In genomic region chr11:96155627-96156378, GRCh38 we compare ENCODE assay signal across 8 cellular contexts.
A peak's percentile ranks its signal among the peaks of the same experiment; 100 is the strongest.
DNase-seq lines count a peak whose midpoint lies in the region; ATAC-seq, FAIRE-seq and TF ChIP-seq lines count a peak whose summit lies in the region.

No MANE protein-coding gene starts in this region.

- H3K4me1 ChIP-seq in kidney (ENCODE audit: control insufficient read depth in 1 of 2, insufficient read depth in 1 of 2, low read depth in 1 of 2, low read length in 2 of 2) = peaks cover 27 to 30% of the 10 kb centered on the region in 2 donors

- no peaks in the 10 kb centered on the region for H3K9me3 ChIP-seq in kidney (ENCODE audit: control insufficient read depth in 1 of 2, low read length in 2 of 2)

- intact Hi-C loops in kidney (cut with DNase I) = no loop called here

- peak overlapping the region in 1 of 2 donors; percentile 1 for H3K4me3 ChIP-seq in kidney (ENCODE audit: low read length in 2 of 2)

- TF ChIP-seq CTCF in kidney (IDR thresholded peaks at IDR 0.05; ENCODE audit: borderline replicate concordance, extremely low read depth, insufficient read depth) = peak; percentile 33

- FAIRE-seq in kidney (lab: Jason Lieb, UNC) = no peak

- in situ Hi-C loops in SK-MEL-5 (cut with HindIII; ENCODE audit: low pct_unique_long_range_greater_than_20kb, low sequenced_read_pairs) = no loop called here

- DNase-seq in A172 (ENCODE audit: low spot score) = peak; percentile 85
- DNase-seq in SK-MEL-5 (ENCODE audit: low read depth, low spot score) = peak; percentile 89
- peak; percentile 98 for DNase-seq in brain pericyte (ENCODE audit: low read depth, low spot score)
- DNase-seq in kidney = peak; percentile 95
- DNase-seq in stimulated activated CD4-positive, alpha-beta T cell treated with anti-CD3 and anti-CD28 coated beads, Interleukin-12 subunit alpha, Interleukin-12 subunit beta, amount 100 ng/mL, for 4 hours = peak; percentile 51
- no peak for DNase-seq in NCI-H1417 treated with DMSO at 0.1 percent for 48 hours (lab: John Stamatoyannopoulos, UW)

- peak; percentile 40 for ATAC-seq in GM18520 (IDR thresholded peaks at IDR 0.05; ENCODE audit: unreplicated experiment)
- ATAC-seq in HG03045 (IDR thresholded peaks at IDR 0.05; ENCODE audit: unreplicated experiment) = peak; percentile 67

- H3K9ac ChIP-seq in kidney (ENCODE audit: low read length in 2 of 2) = no peak overlapping the region

- no peaks in the 10 kb centered on the region for H3K36me3 ChIP-seq in kidney (ENCODE audit: control insufficient read depth in 1 of 2, insufficient read depth in 2 of 2, low read length in 2 of 2)

- H3K27ac ChIP-seq in kidney (ENCODE audit: low read depth in 2 of 2, low read length in 2 of 2) = peak overlapping the region; percentile 75 to 87
